Comparison of ENCODE assay signal across 1 cellular context in the genomic region with DNA sequence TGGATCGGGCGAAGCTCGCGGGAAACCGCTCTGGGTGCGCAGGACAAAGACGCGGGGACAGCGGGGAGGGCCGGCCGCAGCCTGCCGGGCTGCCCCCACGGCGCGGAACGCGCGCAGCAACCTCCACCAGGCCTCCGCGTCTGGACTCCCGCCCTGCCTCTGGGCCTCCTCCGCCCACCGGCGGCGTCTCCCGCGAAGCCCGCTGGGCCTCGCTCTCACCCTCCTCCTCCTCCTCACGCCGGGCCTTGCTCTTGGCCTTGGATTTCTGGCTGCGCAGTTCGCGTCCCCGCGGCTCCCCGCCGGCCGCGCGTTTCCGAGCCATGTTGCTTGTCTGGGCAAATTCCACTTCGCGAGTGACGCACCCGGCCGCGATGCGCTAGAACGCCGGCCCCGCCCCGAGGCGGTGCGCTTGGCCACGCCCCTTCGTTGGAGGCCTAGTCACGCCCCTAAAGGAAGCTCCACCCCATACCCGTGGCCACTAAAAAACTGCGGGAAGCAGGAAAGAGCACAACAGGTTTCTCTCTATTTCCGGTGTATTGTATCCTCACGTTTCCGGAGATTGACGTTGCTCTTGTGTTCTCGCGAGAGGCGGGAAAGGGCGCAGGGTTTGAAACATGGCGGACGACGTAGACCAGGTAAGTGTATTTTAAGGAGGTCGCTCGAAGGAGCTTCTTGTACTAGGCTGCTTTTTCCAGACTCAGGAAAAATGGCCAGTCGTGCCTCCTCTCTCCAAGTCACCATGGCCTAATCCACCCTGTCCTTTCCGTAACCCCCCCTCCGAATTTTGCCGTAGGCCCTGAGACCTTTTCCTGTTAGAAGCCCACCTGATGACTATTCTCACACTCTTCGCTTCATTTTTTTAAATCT.
A peak's percentile ranks its signal among the peaks of the same experiment; 100 is the strongest.
TF ChIP-seq lines count a peak whose summit lies in the region.

A gene (plus strand): TSS at position 571 of the 867 bp plus-strand sequence. CDS start 44 bp downstream, at position 615.
A gene (minus strand): TSS at position 355 of the 867 bp plus-strand sequence. CDS start 33 bp downstream, at position 322.

TF ChIP-seq in HepG2, 621 proteins besides CTCF, POLR2A, EP300 and RAD21 (continued from another document and continues in another):
- TF ChIP-seq, protein P1, sequence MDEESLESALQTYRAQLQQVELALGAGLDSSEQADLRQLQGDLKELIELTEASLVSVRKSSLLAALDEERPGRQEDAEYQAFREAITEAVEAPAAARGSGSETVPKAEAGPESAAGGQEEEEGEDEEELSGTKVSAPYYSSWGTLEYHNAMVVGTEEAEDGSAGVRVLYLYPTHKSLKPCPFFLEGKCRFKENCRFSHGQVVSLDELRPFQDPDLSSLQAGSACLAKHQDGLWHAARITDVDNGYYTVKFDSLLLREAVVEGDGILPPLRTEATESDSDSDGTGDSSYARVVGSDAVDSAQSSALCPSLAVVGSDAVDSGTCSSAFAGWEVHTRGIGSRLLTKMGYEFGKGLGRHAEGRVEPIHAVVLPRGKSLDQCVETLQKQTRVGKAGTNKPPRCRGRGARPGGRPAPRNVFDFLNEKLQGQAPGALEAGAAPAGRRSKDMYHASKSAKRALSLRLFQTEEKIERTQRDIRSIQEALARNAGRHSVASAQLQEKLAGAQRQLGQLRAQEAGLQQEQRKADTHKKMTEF (CRISPR knock-in tag; IDR thresholded peaks at IDR 0.05): peak; percentile 91; the same call in 1 of the 2 replicates
- TF ChIP-seq ZNF382 (CRISPR knock-in tag; IDR thresholded peaks at IDR 0.05; ENCODE audit: borderline replicate concordance) (no peak), TEAD2 (CRISPR knock-in tag; IDR thresholded peaks at IDR 0.05) (no peak), PHF5A (CRISPR knock-in tag; IDR thresholded peaks at IDR 0.05; ENCODE audit: low read depth, unreplicated experiment) (no peak), ZNF326 (CRISPR knock-in tag; IDR thresholded peaks at IDR 0.05; ENCODE audit: borderline replicate concordance) (no peak), GTF2F1 (IDR thresholded peaks at IDR 0.05; ENCODE audit: low read length) (no peak), ZNF24 (IDR thresholded peaks at IDR 0.05) (no peak), ZNF101 (CRISPR knock-in tag; IDR thresholded peaks at IDR 0.05; ENCODE audit: borderline replicate concordance, low read depth) (no peak), MYNN (CRISPR knock-in tag; IDR thresholded peaks at IDR 0.05; ENCODE audit: low read depth) (no peak), CENPX (CRISPR knock-in tag; IDR thresholded peaks at IDR 0.05) (no peak), ZNF644 (CRISPR knock-in tag; IDR thresholded peaks at IDR 0.05; ENCODE audit: low read depth) (no peak), SOX6 (IDR thresholded peaks at IDR 0.05) (no peak), SOX6 (CRISPR knock-in tag; IDR thresholded peaks at IDR 0.05) (peak; percentile 75), PHF21A (CRISPR knock-in tag; IDR thresholded peaks at IDR 0.05) (peak; percentile 43; the same call in 1 of the 2 replicates), CBFB (CRISPR knock-in tag; IDR thresholded peaks at IDR 0.05) (no peak), TMF1 (CRISPR knock-in tag; IDR thresholded peaks at IDR 0.05; ENCODE audit: low read depth) (peak; percentile 87; the same call in 1 of the 2 replicates), CAMTA2 (CRISPR knock-in tag; IDR thresholded peaks at IDR 0.05; ENCODE audit: borderline replicate concordance) (peak; percentile 72), REL (CRISPR knock-in tag; conservative IDR thresholded peaks at IDR 0.05) (peak; percentile 19; the same call in 1 of the 2 replicates), PHF8 (CRISPR knock-in tag; IDR thresholded peaks at IDR 0.05) (peak; percentile 98), ZNF136 (CRISPR knock-in tag; IDR thresholded peaks at IDR 0.05; ENCODE audit: low read depth) (no peak; the same call in 1 of the 2 replicates)
- TF ChIP-seq, protein P2, sequence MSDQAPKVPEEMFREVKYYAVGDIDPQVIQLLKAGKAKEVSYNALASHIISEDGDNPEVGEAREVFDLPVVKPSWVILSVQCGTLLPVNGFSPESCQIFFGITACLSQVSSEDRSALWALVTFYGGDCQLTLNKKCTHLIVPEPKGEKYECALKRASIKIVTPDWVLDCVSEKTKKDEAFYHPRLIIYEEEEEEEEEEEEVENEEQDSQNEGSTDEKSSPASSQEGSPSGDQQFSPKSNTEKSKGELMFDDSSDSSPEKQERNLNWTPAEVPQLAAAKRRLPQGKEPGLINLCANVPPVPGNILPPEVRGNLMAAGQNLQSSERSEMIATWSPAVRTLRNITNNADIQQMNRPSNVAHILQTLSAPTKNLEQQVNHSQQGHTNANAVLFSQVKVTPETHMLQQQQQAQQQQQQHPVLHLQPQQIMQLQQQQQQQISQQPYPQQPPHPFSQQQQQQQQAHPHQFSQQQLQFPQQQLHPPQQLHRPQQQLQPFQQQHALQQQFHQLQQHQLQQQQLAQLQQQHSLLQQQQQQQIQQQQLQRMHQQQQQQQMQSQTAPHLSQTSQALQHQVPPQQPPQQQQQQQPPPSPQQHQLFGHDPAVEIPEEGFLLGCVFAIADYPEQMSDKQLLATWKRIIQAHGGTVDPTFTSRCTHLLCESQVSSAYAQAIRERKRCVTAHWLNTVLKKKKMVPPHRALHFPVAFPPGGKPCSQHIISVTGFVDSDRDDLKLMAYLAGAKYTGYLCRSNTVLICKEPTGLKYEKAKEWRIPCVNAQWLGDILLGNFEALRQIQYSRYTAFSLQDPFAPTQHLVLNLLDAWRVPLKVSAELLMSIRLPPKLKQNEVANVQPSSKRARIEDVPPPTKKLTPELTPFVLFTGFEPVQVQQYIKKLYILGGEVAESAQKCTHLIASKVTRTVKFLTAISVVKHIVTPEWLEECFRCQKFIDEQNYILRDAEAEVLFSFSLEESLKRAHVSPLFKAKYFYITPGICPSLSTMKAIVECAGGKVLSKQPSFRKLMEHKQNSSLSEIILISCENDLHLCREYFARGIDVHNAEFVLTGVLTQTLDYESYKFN (CRISPR knock-in tag; conservative IDR thresholded peaks at IDR 0.05): peak; percentile 66
- TF ChIP-seq, protein P3, sequence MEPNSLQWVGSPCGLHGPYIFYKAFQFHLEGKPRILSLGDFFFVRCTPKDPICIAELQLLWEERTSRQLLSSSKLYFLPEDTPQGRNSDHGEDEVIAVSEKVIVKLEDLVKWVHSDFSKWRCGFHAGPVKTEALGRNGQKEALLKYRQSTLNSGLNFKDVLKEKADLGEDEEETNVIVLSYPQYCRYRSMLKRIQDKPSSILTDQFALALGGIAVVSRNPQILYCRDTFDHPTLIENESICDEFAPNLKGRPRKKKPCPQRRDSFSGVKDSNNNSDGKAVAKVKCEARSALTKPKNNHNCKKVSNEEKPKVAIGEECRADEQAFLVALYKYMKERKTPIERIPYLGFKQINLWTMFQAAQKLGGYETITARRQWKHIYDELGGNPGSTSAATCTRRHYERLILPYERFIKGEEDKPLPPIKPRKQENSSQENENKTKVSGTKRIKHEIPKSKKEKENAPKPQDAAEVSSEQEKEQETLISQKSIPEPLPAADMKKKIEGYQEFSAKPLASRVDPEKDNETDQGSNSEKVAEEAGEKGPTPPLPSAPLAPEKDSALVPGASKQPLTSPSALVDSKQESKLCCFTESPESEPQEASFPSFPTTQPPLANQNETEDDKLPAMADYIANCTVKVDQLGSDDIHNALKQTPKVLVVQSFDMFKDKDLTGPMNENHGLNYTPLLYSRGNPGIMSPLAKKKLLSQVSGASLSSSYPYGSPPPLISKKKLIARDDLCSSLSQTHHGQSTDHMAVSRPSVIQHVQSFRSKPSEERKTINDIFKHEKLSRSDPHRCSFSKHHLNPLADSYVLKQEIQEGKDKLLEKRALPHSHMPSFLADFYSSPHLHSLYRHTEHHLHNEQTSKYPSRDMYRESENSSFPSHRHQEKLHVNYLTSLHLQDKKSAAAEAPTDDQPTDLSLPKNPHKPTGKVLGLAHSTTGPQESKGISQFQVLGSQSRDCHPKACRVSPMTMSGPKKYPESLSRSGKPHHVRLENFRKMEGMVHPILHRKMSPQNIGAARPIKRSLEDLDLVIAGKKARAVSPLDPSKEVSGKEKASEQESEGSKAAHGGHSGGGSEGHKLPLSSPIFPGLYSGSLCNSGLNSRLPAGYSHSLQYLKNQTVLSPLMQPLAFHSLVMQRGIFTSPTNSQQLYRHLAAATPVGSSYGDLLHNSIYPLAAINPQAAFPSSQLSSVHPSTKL (CRISPR knock-in tag; IDR thresholded peaks at IDR 0.05): peak; percentile 68
- TF ChIP-seq, protein P4, sequence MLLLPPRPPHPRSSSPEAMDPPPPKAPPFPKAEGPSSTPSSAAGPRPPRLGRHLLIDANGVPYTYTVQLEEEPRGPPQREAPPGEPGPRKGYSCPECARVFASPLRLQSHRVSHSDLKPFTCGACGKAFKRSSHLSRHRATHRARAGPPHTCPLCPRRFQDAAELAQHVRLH (CRISPR knock-in tag; IDR thresholded peaks at IDR 0.05; ENCODE audit: borderline replicate concordance, low read depth): peak; percentile 63; the same call in 1 of the 2 replicates
- TF ChIP-seq, protein P5, sequence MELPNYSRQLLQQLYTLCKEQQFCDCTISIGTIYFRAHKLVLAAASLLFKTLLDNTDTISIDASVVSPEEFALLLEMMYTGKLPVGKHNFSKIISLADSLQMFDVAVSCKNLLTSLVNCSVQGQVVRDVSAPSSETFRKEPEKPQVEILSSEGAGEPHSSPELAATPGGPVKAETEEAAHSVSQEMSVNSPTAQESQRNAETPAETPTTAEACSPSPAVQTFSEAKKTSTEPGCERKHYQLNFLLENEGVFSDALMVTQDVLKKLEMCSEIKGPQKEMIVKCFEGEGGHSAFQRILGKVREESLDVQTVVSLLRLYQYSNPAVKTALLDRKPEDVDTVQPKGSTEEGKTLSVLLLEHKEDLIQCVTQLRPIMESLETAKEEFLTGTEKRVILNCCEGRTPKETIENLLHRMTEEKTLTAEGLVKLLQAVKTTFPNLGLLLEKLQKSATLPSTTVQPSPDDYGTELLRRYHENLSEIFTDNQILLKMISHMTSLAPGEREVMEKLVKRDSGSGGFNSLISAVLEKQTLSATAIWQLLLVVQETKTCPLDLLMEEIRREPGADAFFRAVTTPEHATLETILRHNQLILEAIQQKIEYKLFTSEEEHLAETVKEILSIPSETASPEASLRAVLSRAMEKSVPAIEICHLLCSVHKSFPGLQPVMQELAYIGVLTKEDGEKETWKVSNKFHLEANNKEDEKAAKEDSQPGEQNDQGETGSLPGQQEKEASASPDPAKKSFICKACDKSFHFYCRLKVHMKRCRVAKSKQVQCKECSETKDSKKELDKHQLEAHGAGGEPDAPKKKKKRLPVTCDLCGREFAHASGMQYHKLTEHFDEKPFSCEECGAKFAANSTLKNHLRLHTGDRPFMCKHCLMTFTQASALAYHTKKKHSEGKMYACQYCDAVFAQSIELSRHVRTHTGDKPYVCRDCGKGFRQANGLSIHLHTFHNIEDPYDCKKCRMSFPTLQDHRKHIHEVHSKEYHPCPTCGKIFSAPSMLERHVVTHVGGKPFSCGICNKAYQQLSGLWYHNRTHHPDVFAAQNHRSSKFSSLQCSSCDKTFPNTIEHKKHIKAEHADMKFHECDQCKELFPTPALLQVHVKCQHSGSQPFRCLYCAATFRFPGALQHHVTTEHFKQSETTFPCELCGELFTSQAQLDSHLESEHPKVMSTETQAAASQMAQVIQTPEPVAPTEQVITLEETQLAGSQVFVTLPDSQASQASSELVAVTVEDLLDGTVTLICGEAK (IDR thresholded peaks at IDR 0.05): peak; percentile 46
- TF ChIP-seq, protein P5 (CRISPR knock-in tag; IDR thresholded peaks at IDR 0.05): peak; percentile 53; the same call in 1 of the 2 replicates
- TF ChIP-seq, protein P6, sequence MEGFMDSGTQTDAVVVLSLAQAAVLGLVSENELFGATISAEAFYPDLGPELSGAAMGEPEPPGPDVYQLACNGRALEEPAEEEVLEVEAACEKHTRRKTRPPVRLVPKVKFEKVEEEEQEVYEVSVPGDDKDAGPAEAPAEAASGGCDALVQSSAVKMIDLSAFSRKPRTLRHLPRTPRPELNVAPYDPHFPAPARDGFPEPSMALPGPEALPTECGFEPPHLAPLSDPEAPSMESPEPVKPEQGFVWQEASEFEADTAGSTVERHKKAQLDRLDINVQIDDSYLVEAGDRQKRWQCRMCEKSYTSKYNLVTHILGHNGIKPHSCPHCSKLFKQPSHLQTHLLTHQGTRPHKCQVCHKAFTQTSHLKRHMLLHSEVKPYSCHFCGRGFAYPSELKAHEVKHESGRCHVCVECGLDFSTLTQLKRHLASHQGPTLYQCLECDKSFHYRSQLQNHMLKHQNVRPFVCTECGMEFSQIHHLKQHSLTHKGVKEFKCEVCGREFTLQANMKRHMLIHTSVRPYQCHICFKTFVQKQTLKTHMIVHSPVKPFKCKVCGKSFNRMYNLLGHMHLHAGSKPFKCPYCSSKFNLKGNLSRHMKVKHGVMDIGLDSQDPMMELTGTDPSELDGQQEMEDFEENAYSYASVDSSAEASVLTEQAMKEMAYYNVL (CRISPR knock-in tag; IDR thresholded peaks at IDR 0.05; ENCODE audit: borderline replicate concordance): peak; percentile 81; the same call in 1 of the 2 replicates
- TF ChIP-seq, protein P7, sequence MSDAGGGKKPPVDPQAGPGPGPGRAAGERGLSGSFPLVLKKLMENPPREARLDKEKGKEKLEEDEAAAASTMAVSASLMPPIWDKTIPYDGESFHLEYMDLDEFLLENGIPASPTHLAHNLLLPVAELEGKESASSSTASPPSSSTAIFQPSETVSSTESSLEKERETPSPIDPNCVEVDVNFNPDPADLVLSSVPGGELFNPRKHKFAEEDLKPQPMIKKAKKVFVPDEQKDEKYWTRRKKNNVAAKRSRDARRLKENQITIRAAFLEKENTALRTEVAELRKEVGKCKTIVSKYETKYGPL (CRISPR knock-in tag; IDR thresholded peaks at IDR 0.05): 0 out of 2 replicates have a peak, but pooled peaks have one; percentile 17
